ENCODE assay signal across 21 cellular contexts in the genomic region with DNA sequence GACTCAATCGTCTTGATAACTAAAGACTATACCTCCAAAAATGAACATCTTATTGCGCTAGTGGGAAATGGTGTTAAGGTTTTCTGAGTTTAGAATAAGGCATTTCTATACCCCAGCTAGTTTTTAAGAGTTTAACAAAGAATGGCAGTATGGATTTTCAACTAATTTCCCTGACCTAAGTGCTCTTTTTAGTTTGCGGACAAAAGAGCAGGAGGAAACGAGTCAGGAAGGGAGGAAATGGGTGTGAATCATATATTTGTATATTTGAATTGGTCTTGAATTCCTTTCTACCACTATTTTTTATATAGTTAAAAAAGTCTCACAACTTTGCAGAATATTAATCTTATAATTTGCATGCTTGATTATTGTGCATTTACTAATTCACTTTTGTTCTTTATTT.
A peak's percentile ranks its signal among the peaks of the same experiment; 100 is the strongest.
DNase-seq lines count a peak whose midpoint lies in the region; ATAC-seq and TF ChIP-seq lines count a peak whose summit lies in the region.
"Had no signal": no experiment of that assay in that cellular context is flagged by ENCODE, and none has a peak within 500 bp of the region (broad histone marks: within the 10 kb centered on the region; RNA-seq: fewer than 3 reads in every experiment).

No MANE protein-coding gene starts in this region.

- TF ChIP-seq POLR2A in gastrocnemius medialis (IDR thresholded peaks at IDR 0.05), result no peak

- no peak overlapping the region for H3K27ac ChIP-seq in A673 (ENCODE audit: low read depth, low read length, poor library complexity, severe bottlenecking)
- peak overlapping the region; percentile 23; the same call in 1 of the 2 replicates for H3K27ac ChIP-seq in PC-3 (ENCODE audit: low read length)
- H3K27ac ChIP-seq in mesodermal cell (ENCODE audit: low read depth, low read length, severe bottlenecking), result peak overlapping the region; percentile 62
- H3K27ac ChIP-seq in gastrocnemius medialis, result no peak overlapping the region
- H3K27ac ChIP-seq: KMS-11 had no signal

- no TSS peak for BruUV-seq in A673 (replicated peaks; lab: Mats Ljungman, UMichigan)
- BruUV-seq in PC-3 (replicated peaks; lab: Mats Ljungman, UMichigan), result no TSS peak

- CTCF ChIA-PET in A673 (lab: Charles Lee) (no interaction called here), PC-3 (lab: Charles Lee) (no interaction called here)

- no peaks in the 10 kb centered on the region for H3K79me2 ChIP-seq in PC-3 (ENCODE audit: low read length)

- WGBS in mesodermal cell (ENCODE audit: insufficient coverage in 2 of 2), 2 experiments, result no CpG with 5 or more reads among the region's 4 CpGs

- H3K36me3 ChIP-seq in A673 (ENCODE audit: insufficient read depth, low read length, poor library complexity, severe bottlenecking) (no peaks in the 10 kb centered on the region), PC-3 (ENCODE audit: low read depth, low read length) (peaks cover 2% of the 10 kb centered on the region; the same call in 1 of the 2 replicates), mesodermal cell (ENCODE audit: control insufficient read depth, insufficient read depth, low read length) (no peaks in the 10 kb centered on the region), gastrocnemius medialis (no peaks in the 10 kb centered on the region)
- H3K36me3 ChIP-seq: HAP-1 had no signal

- no peaks in the 10 kb centered on the region for H3K9me2 ChIP-seq in PC-3 (replicated peaks; ENCODE audit: low read length)
- H3K9me2 ChIP-seq: SK-N-SH had no signal

- no peak overlapping the region for H3K4me3 ChIP-seq in A673 (ENCODE audit: low read depth, low read length, poor library complexity, severe bottlenecking)
- no peak overlapping the region for H3K4me3 ChIP-seq in PC-3 (ENCODE audit: low read length)
- no peak overlapping the region for H3K4me3 ChIP-seq in epithelial cell of esophagus (ENCODE audit: low read length)
- H3K4me3 ChIP-seq in mesodermal cell (ENCODE audit: extremely low read depth, insufficient read depth, low read length, poor library complexity, severe bottlenecking), result no peak overlapping the region
- H3K4me3 ChIP-seq in gastrocnemius medialis, result no peak overlapping the region
- H3K4me3 ChIP-seq: HAP-1 had no signal

- H3K9me3 ChIP-seq in A673 (ENCODE audit: low read depth, low read length, poor library complexity, severe bottlenecking), result no peaks in the 10 kb centered on the region
- H3K9me3 ChIP-seq in PC-3 (ENCODE audit: low read length), result no peaks in the 10 kb centered on the region
- no peaks in the 10 kb centered on the region for H3K9me3 ChIP-seq in mesodermal cell (ENCODE audit: control insufficient read depth, low read length)
- H3K9me3 ChIP-seq in gastrocnemius medialis, result peaks cover 0 to 5% (median 0%) of the 10 kb centered on the region in 3 donors
- H3K9me3 ChIP-seq: HAP-1 had no signal

- H3K4me1 ChIP-seq in A673 (ENCODE audit: insufficient read depth, low read length, poor library complexity, severe bottlenecking), result no peaks in the 10 kb centered on the region
- H3K4me1 ChIP-seq in PC-3 (ENCODE audit: insufficient read depth, low read length), result peaks cover 15% of the 10 kb centered on the region
- H3K4me1 ChIP-seq in mesodermal cell (ENCODE audit: control insufficient read depth, insufficient read depth, low read length, poor library complexity, severe bottlenecking), result peaks cover 9% of the 10 kb centered on the region
- no peaks in the 10 kb centered on the region for H3K4me1 ChIP-seq in gastrocnemius medialis
- H3K4me1 ChIP-seq: HAP-1 had no signal

- intact Hi-C loops in A673 (cut with micrococcal nuclease; ENCODE audit: unreplicated experiment) (no loop called here), PC-3 (cut with micrococcal nuclease) (no loop called here), gastrocnemius medialis (cut with DNase I; ENCODE audit: low total_unique reads) (no loop called here)

- DNase-seq in A673 (ENCODE audit: low spot score) (peak; percentile 66), PC-3 (peak; percentile 36), epithelial cell of esophagus (ENCODE audit: low read depth) (peak; percentile 25), gastrocnemius medialis (no peak), 8988T (no peak)
- no peak for DNase-seq in stimulated activated CD4-positive, alpha-beta T cell treated with anti-CD3 and anti-CD28 coated beads, Interleukin-12 subunit alpha, Interleukin-12 subunit beta, amount 100 ng/mL, for 4 hours
- DNase-seq: C1 segment of cervical spinal cord, DMS 273 treated with DMSO at 0.1 percent for 48 hours, EL, NCI-H1048, NCI-H1436 treated with DMSO at 0.1 percent for 48 hours, NCI-H2081, NCI-H510A treated with DMSO at 0.1 percent for 48 hours, SK-N-SH, T-cell had no signal

- no peak for TF ChIP-seq CTCF in A673 (conservative IDR thresholded peaks at IDR 0.05; ENCODE audit: low read depth, low read length)
- no peak for TF ChIP-seq CTCF in PC-3 (conservative IDR thresholded peaks at IDR 0.05; ENCODE audit: low read depth, low read length)
- no peak for TF ChIP-seq CTCF in epithelial cell of esophagus (IDR thresholded peaks at IDR 0.05; ENCODE audit: insufficient read depth, low read depth, low read length, missing control alignments)
- no peak for TF ChIP-seq CTCF in gastrocnemius medialis (IDR thresholded peaks at IDR 0.05 in 4 of 5, conservative IDR thresholded peaks at IDR 0.05 in 1 of 5)

- H3K27me3 ChIP-seq in A673 (replicated peaks; ENCODE audit: insufficient read depth, low read depth, low read length, poor library complexity), result no peaks in the 10 kb centered on the region
- no peaks in the 10 kb centered on the region for H3K27me3 ChIP-seq in PC-3 (ENCODE audit: low read length)
- no peaks in the 10 kb centered on the region for H3K27me3 ChIP-seq in gastrocnemius medialis

- no peaks in the 10 kb centered on the region for H3F3A ChIP-seq in PC-3 (ENCODE audit: low read length, unreplicated experiment)

- H3K9ac ChIP-seq in PC-3 (ENCODE audit: low read length), result no peak overlapping the region
- H3K9ac ChIP-seq: KMS-11, SK-N-SH had no signal

- ATAC-seq in PC-3 (peak; percentile 69), HG03135 (IDR thresholded peaks at IDR 0.05; ENCODE audit: unreplicated experiment) (no peak), gastrocnemius medialis (no peak)
- ATAC-seq: HepG2, Panc1, T-cell had no signal

- no peaks in the 10 kb centered on the region for H4K20me1 ChIP-seq in PC-3 (ENCODE audit: low read length)

- no peak overlapping the region for H2AFZ ChIP-seq in PC-3 (ENCODE audit: low read length)

- POLR2A ChIA-PET in A673 (lab: Charles Lee; ENCODE audit: low non-redundant PET) (no interaction called here), PC-3 (lab: Charles Lee; ENCODE audit: unreplicated experiment) (no interaction called here)

- in situ Hi-C loops in gastrocnemius medialis (cut with MboI; ENCODE audit: low sequenced_read_pairs in 4 of 4), result no loop called here

- peak overlapping the region; percentile 22; the same call in 1 of the 2 replicates for H3K4me2 ChIP-seq in PC-3 (ENCODE audit: low read length)
- H3K4me2 ChIP-seq: KMS-11, SK-N-SH had no signal

Comparison
In these comparisons a context has a peak if more than half of its experiments do, and no peak if none do; other contexts are left out.
1. DNase-seq: peak in A673 (single experiment), PC-3 (single experiment) and epithelial cell of esophagus (single experiment); none in gastrocnemius medialis (0 of 2), stimulated activated CD4-positive, alpha-beta T cell treated with anti-CD3 and anti-CD28 coated beads, Interleukin-12 subunit alpha, Interleukin-12 subunit beta, amount 100 ng/mL, for 4 hours (single experiment) and 8988T (single experiment).
2. H3K27ac ChIP-seq: peak in PC-3 (single experiment) and mesodermal cell (single experiment); none in A673 (single experiment) and gastrocnemius medialis (0 of 4).